Comparison of ENCODE assay signal across 11 cellular contexts in the genomic region with DNA sequence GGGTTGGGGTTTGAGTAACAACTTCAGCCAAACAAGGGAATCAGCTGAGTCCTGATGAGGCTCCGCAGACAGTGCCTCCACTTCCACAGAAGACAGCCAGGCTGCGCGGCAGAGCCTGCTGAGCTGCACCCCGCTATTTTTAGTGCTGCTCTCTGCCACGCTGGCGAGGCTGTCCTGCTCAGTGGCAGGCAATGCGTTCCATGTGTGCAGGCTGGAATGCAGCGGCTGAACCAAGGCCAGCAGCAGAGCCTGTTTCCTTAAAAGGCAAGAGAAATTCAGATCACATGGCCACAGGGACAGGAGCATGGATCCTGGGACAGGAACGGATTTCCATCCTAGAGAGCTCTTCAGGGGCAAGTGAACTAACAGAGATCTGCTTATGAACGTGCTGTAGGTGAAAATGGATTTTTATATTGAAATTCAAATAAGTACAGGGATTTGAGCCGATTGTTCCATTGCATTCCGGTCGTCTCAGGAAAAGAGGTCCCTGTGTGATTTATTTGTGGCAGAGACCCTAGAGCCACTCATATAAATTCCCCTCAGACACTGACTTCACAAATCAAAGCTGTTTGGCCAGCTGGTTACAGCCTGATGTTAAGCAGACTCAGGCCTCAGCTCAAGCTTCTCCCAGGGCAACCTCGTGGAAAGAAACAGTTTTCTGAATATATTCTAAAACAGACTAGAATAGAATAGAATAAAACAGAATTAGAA.
DNase-seq lines count a peak whose midpoint lies in the region; ATAC-seq, FAIRE-seq and TF ChIP-seq lines count a peak whose summit lies in the region.
"Had no signal": no experiment of that assay in that cellular context is flagged by ENCODE, and none has a peak within 500 bp of the region (broad histone marks: within the 10 kb centered on the region; RNA-seq: fewer than 3 reads in every experiment).

No MANE protein-coding gene starts in this region.

- TF ChIP-seq POLR2A in sigmoid colon (IDR thresholded peaks at IDR 0.05) = peak in 1 of 2 donors; percentile 16

- peak overlapping the region; percentile 71 for H3K27ac ChIP-seq in cingulate gyrus (ENCODE audit: low read depth, low read length)
- H3K27ac ChIP-seq in kidney (ENCODE audit: low read depth in 2 of 2, low read length in 2 of 2) = peak overlapping the region in 1 of 2 donors; percentile 59
- H3K27ac ChIP-seq in sigmoid colon = peak overlapping the region; percentile 91 to 98 (median 95)

- WGBS in sigmoid colon, 2 donors = 21 to 45% methylated on average over 14 of the region's 14 CpGs

- H3K36me3 ChIP-seq in kidney (ENCODE audit: control insufficient read depth in 1 of 2, insufficient read depth in 2 of 2, low read length in 2 of 2) = no peaks in the 10 kb centered on the region
- H3K36me3 ChIP-seq in sigmoid colon = no peaks in the 10 kb centered on the region

- H3K4me1 ChIP-seq in kidney (ENCODE audit: control insufficient read depth in 1 of 2, insufficient read depth in 1 of 2, low read depth in 1 of 2, low read length in 2 of 2) (peaks cover 0 to 2% of the 10 kb centered on the region in 2 donors), sigmoid colon (peaks cover 0 to 94% (median 72%) of the 10 kb centered on the region in 4 donors)

- TF ChIP-seq CTCF in kidney (IDR thresholded peaks at IDR 0.05; ENCODE audit: borderline replicate concordance, extremely low read depth, insufficient read depth) (no peak), sigmoid colon (IDR thresholded peaks at IDR 0.05) (peak; percentile 62 to 74 (median 67))

- H3K27me3 ChIP-seq in sigmoid colon = no peaks in the 10 kb centered on the region

- no peak for ATAC-seq in HG03457 (IDR thresholded peaks at IDR 0.05; ENCODE audit: unreplicated experiment)
- ATAC-seq: activated T-helper 17 cell treated with anti-CD3 and anti-CD28 coated beads, Interleukin-2, amount 50 U/mL, for 72 hours; GM12878 had no signal

- H3K9ac ChIP-seq in kidney (ENCODE audit: low read length in 2 of 2) = no peak overlapping the region

- FAIRE-seq in kidney (lab: Jason Lieb, UNC) = no peak
- FAIRE-seq: GM12878 had no signal

- H3K4me3 ChIP-seq in kidney (ENCODE audit: low read length in 2 of 2) (no peak overlapping the region), sigmoid colon (no peak overlapping the region)
- H3K4me3 ChIP-seq: GM12878 had no signal

- peak; percentile 81 to 97 (median 94) for TF ChIP-seq EP300 in sigmoid colon (IDR thresholded peaks at IDR 0.05)

- peak; percentile 76 for DNase-seq in H4 (ENCODE audit: low spot score)
- DNase-seq in kidney = peak; percentile 95
- DNase-seq in sigmoid colon = peak; percentile 99
- no peak for DNase-seq in activated effector memory CD4-positive, alpha-beta T cell treated with Interleukin-2 at 50 U/mL for 16 hours
- no peak for DNase-seq in NCI-H1436 treated with DMSO at 0.1 percent for 48 hours (lab: John Stamatoyannopoulos, UW)
- no peak for DNase-seq in SIG-M5 treated with dmso at 0.1 percent for 504 hours (lab: John Stamatoyannopoulos, UW; ENCODE audit: unreplicated experiment)
- DNase-seq: Karpas-422 had no signal

- H3K9me3 ChIP-seq in kidney (ENCODE audit: control insufficient read depth in 1 of 2, low read length in 2 of 2) (no peaks in the 10 kb centered on the region), sigmoid colon (no peaks in the 10 kb centered on the region)

- intact Hi-C loops in kidney (cut with DNase I) (no loop called here), sigmoid colon (cut with DNase I) (loop anchor here (1.0 to 5.0 kb wide), 5 partner anchors 17 to 95 kb away; no protein-coding TSS in a partner anchor)

Comparison
In these comparisons a context has a peak if more than half of its experiments do, and no peak if none do; other contexts are left out.
1. DNase-seq: peak in H4 (single experiment), kidney (single experiment) and sigmoid colon (single experiment); none in activated effector memory CD4-positive, alpha-beta T cell treated with Interleukin-2 at 50 U/mL for 16 hours (single experiment), NCI-H1436 treated with DMSO at 0.1 percent for 48 hours (single experiment) and SIG-M5 treated with dmso at 0.1 percent for 504 hours (single experiment).